Comparison of ENCODE assay signal across 13 cellular contexts in genomic region chr10:120969219-120969645, GRCh38.
A peak's percentile ranks its signal among the peaks of the same experiment; 100 is the strongest.
DNase-seq lines count a peak whose midpoint lies in the region; ATAC-seq lines count a peak whose summit lies in the region.
"Had no signal": no experiment of that assay in that cellular context is flagged by ENCODE, and none has a peak within 500 bp of the region (broad histone marks: within the 10 kb centered on the region; RNA-seq: fewer than 3 reads in every experiment).

No MANE protein-coding gene starts in this region.

- DNase-seq in NCI-H82 (lab: John Stamatoyannopoulos, UW) (peak; percentile 19), kidney tubule cell (ENCODE audit: low spot score) (peak; percentile 53), HT-29 (ENCODE audit: low spot score) (no peak), NCI-H146 treated with DMSO at 0.1 percent for 48 hours (lab: John Stamatoyannopoulos, UW; ENCODE audit: unreplicated experiment) (no peak), activated T-cell treated with anti-CD3 and anti-CD28 coated beads for 4 hours (no peak)
- no peak for DNase-seq in effector CD4-positive, alpha-beta T cell
- DNase-seq: activated CD4-positive, alpha-beta T cell treated with anti-CD3 and anti-CD28 coated beads, Interleukin-2, amount 50 U/mL, for 4 hours; activated naive CD8-positive, alpha-beta T cell treated with anti-CD3 and anti-CD28 coated beads, Interleukin-2, amount 10 ng/mL, durations not matched to agents 7 days and 5 days; NCI-H2081 treated with DMSO at 0.1 percent for 48 hours; SK-N-SH; stimulated activated CD4-positive, alpha-beta T cell treated with anti-CD3 and anti-CD28 coated beads, Interleukin-4, amount 100 ng/mL, for 1 hour had no signal

- ATAC-seq in GM18909 (IDR thresholded peaks at IDR 0.05; ENCODE audit: poor library complexity, unreplicated experiment) (peak; percentile 69), HG02884 (IDR thresholded peaks at IDR 0.05; ENCODE audit: unreplicated experiment) (peak; percentile 87)

Comparison
In these comparisons a context has a peak if more than half of its experiments do, and no peak if none do; other contexts are left out.
1. DNase-seq: peak in NCI-H82 (single experiment) and kidney tubule cell (single experiment); none in HT-29 (single experiment), NCI-H146 treated with DMSO at 0.1 percent for 48 hours (single experiment), activated T-cell treated with anti-CD3 and anti-CD28 coated beads for 4 hours (single experiment) and effector CD4-positive, alpha-beta T cell (single experiment).